ENCODE assay signal across 15 cellular contexts in the genomic region with DNA sequence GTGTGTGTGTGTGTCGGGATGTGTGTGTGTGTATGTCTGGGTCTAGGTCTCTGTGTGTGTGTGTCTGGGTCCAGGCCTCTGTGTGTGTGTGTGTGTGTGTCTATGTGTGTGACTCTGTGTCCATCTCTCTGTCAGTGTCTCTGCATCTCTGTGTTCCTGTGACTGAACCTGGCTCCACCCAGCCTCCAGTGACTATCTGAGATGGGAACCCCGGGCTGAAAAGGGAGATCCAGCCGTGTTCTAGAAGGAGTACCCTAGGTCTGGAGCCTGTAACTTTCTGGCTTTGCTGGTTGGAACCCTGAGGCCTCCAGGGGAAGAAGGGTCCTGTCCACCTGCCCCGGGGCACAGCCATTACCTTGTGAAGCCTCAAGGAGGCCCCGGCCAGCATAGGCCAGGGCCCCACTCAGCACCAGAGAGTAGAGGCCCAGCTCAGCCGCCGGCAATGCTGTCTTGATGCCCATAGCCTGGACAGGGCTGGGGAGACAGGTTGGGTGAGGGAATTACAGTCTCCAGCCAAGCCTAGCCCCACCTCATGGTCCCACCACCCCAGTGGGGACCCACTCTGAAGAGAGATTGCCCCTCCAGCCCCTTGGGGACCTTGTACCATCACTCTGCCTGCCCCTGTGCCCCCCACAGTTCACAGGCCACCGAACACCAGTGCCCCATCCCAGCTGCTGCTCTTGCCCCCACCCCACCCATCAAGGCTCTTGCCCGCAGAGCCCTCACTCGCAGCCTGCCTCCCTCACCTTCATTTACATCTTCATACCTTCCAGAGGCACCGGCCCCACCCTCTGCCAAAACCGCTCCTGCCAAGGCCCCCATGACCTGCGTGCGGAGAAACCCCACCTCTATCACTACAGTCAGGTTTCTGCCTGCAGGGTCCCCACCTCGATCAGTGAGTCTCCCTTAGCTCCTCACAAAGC.
DNase-seq lines count a peak whose midpoint lies in the region; ATAC-seq lines count a peak whose summit lies in the region.
"Had no signal": no experiment of that assay in that cellular context is flagged by ENCODE, and none has a peak within 500 bp of the region (broad histone marks: within the 10 kb centered on the region; RNA-seq: fewer than 3 reads in every experiment).

No MANE protein-coding gene starts in this region.

- no peak for ATAC-seq in HG03378 (IDR thresholded peaks at IDR 0.05; ENCODE audit: unreplicated experiment)

- DNase-seq in activated CD8-positive, alpha-beta memory T cell treated with anti-CD3 and anti-CD28 coated beads for 24 hours = peak; percentile 51
- DNase-seq in activated CD8-positive, alpha-beta memory T cell treated with anti-CD3 and anti-CD28 coated beads, Interleukin-2, amount 50 U/mL, for 4 hours = no peak
- peak; percentile 33 for DNase-seq in islet precursor cell
- DNase-seq in stimulated activated CD8-positive, alpha-beta memory T cell treated with anti-CD3 and anti-CD28 coated beads, Interleukin-4, amount 100 ng/mL, for 48 hours = peak; percentile 5
- DNase-seq in GM03348 (ENCODE audit: low spot score) = no peak
- DNase-seq in EL = no peak
- DNase-seq: DMS79, kidney, NCI-H1105, NCI-H2081, uterus had no signal

- H3K27ac ChIP-seq in angular gyrus (ENCODE audit: low read depth, low read length) = peak overlapping the region; percentile 99
- H3K27ac ChIP-seq: epithelial cell of prostate, skin epidermis, uterus had no signal

Comparison
In these comparisons a context has a peak if more than half of its experiments do, and no peak if none do; other contexts are left out.
1. DNase-seq: peak in activated CD8-positive, alpha-beta memory T cell treated with anti-CD3 and anti-CD28 coated beads for 24 hours (single experiment), islet precursor cell (single experiment) and stimulated activated CD8-positive, alpha-beta memory T cell treated with anti-CD3 and anti-CD28 coated beads, Interleukin-4, amount 100 ng/mL, for 48 hours (single experiment); none in activated CD8-positive, alpha-beta memory T cell treated with anti-CD3 and anti-CD28 coated beads, Interleukin-2, amount 50 U/mL, for 4 hours (single experiment), GM03348 (single experiment) and EL (single experiment).